Comparison of ENCODE assay signal across 18 cellular contexts in the genomic region with DNA sequence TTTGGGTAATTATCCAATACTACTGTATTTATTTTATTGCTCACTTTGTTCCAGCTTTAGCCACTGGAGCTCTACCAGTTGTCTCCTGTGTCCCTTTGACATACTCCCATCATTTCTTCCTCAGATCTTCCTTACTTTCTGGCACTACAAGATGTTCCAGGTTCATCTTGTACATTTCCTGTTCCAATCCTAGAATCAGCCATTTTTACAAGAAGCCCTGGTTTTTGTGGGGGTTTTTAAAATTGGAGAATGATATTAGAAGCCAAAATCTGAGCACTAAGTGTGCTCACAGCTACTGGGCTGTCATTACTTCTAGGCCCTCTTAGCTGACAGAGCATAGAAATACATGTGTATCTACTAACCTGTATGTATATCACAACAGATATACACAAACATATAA.
DNase-seq lines count a peak whose midpoint lies in the region; ATAC-seq and TF ChIP-seq lines count a peak whose summit lies in the region.
"Had no signal": no experiment of that assay in that cellular context is flagged by ENCODE, and none has a peak within 500 bp of the region (broad histone marks: within the 10 kb centered on the region; RNA-seq: fewer than 3 reads in every experiment).

No MANE protein-coding gene starts in this region.

- H2AFZ ChIP-seq in DND-41 (ENCODE audit: low read depth, low read length) = no peak overlapping the region

- POLR2A ChIA-PET in CD4-positive, alpha-beta T cell (lab: Charles Lee) = interaction anchor here (0.9 kb wide), 1 partner anchor 72 kb away, joined by 3 read pairs; no protein-coding TSS in a partner anchor
- POLR2A ChIA-PET in naive thymus-derived CD4-positive, alpha-beta T cell (lab: Charles Lee) = interaction anchor here (0.7 to 0.9 kb wide), 2 partner anchors 9 to 691 kb away, joined by 3 to 4 read pairs; no protein-coding TSS in a partner anchor

- H3K4me3 ChIP-seq in DND-41 (ENCODE audit: low read depth in 1 of 2, low read length in 2 of 2) = no peak overlapping the region
- H3K4me3 ChIP-seq in naive thymus-derived CD4-positive, alpha-beta T cell (ENCODE audit: low read length) = no peak overlapping the region
- H3K4me3 ChIP-seq in mucosa of descending colon = no peak overlapping the region
- no peak overlapping the region for H3K4me3 ChIP-seq in HAP-1
- H3K4me3 ChIP-seq: BLaER1 had no signal

- H3K27ac Mint-ChIP-seq in CD4-positive, alpha-beta T cell = peak overlapping the region; percentile 79
- peak overlapping the region; percentile 95 for H3K27ac Mint-ChIP-seq in T-helper 17 cell
- H3K27ac Mint-ChIP-seq in naive thymus-derived CD4-positive, alpha-beta T cell = peak overlapping the region in 6 of 9 donors; percentile 54 to 90 (median 66)
- H3K27ac Mint-ChIP-seq: B cell had no signal

- H3K4me1 ChIP-seq in DND-41 (ENCODE audit: insufficient read depth, low read length) (peaks cover 61% of the 10 kb centered on the region), mucosa of descending colon (ENCODE audit: low read depth) (no peaks in the 10 kb centered on the region), HAP-1 (no peaks in the 10 kb centered on the region)
- H3K4me1 ChIP-seq in naive thymus-derived CD4-positive, alpha-beta T cell (ENCODE audit: control insufficient read depth in 2 of 2, insufficient read depth in 2 of 2, low read length in 2 of 2) = peaks cover 26 to 27% of the 10 kb centered on the region in 2 donors

- H3K4me3 Mint-ChIP-seq in CD4-positive, alpha-beta T cell = no peak overlapping the region
- no peak overlapping the region for H3K4me3 Mint-ChIP-seq in T-helper 17 cell
- no peak overlapping the region for H3K4me3 Mint-ChIP-seq in naive thymus-derived CD4-positive, alpha-beta T cell
- H3K4me3 Mint-ChIP-seq: B cell; CD4-positive, CD25-positive, alpha-beta regulatory T cell; CD8-positive, alpha-beta memory T cell had no signal

- in situ Hi-C loops in HAP-1 (cut with MboI; ENCODE audit: low sequenced_read_pairs) = no loop called here

- no peaks in the 10 kb centered on the region for H4K20me1 ChIP-seq in DND-41 (ENCODE audit: insufficient read depth, low read length)
- H4K20me1 ChIP-seq: BLaER1 had no signal

- H3K9ac ChIP-seq in DND-41 (ENCODE audit: low read depth, low read length) = no peak overlapping the region
- H3K9ac ChIP-seq: BLaER1 had no signal

- H3K9me3 ChIP-seq in CD4-positive, alpha-beta T cell (ENCODE audit: control insufficient read depth, low read length) = no peaks in the 10 kb centered on the region
- H3K9me3 ChIP-seq in DND-41 (ENCODE audit: insufficient read depth, low read length, severe bottlenecking) (peaks cover 4% of the 10 kb centered on the region), T-helper 17 cell (ENCODE audit: control insufficient read depth, low read length, poor library complexity, severe bottlenecking) (no peaks in the 10 kb centered on the region), mucosa of descending colon (no peaks in the 10 kb centered on the region), HAP-1 (peaks cover 3% of the 10 kb centered on the region; the same call in 1 of the 2 replicates)
- H3K9me3 ChIP-seq in naive thymus-derived CD4-positive, alpha-beta T cell (ENCODE audit: control insufficient read depth in 2 of 3, low read length in 3 of 3) = no peaks in the 10 kb centered on the region

- intact Hi-C loops in CD4-positive, alpha-beta T cell (cut with DNase I, micrococcal nuclease) = no loop called here
- intact Hi-C loops in naive thymus-derived CD4-positive, alpha-beta T cell (cut with micrococcal nuclease) = no loop called here
- intact Hi-C loops in mucosa of descending colon (cut with DNase I, micrococcal nuclease) = no loop called here

- CTCF ChIA-PET in CD4-positive, alpha-beta T cell (lab: Charles Lee) = no interaction called here
- CTCF ChIA-PET in naive thymus-derived CD4-positive, alpha-beta T cell (lab: Charles Lee) = no interaction called here

- no peak for ATAC-seq in CD4-positive, alpha-beta T cell (ENCODE audit: poor library complexity)
- ATAC-seq in DND-41 (ENCODE audit: insufficient read depth, low read depth) = no peak
- ATAC-seq in T-helper 17 cell = no peak
- ATAC-seq in naive thymus-derived CD4-positive, alpha-beta T cell = no peak
- ATAC-seq in GM21360 (IDR thresholded peaks at IDR 0.05; ENCODE audit: unreplicated experiment) = no peak
- ATAC-seq in mucosa of descending colon = no peak

- H3K79me2 ChIP-seq in DND-41 (ENCODE audit: insufficient read depth, low read length) = no peaks in the 10 kb centered on the region

- H3K36me3 Mint-ChIP-seq in CD4-positive, alpha-beta T cell (ENCODE audit: low read depth) = no peaks in the 10 kb centered on the region
- H3K36me3 Mint-ChIP-seq in T-helper 17 cell (ENCODE audit: low read depth) = no peaks in the 10 kb centered on the region
- H3K36me3 Mint-ChIP-seq in naive thymus-derived CD4-positive, alpha-beta T cell = peaks cover 0 to 13% (median 5%) of the 10 kb centered on the region in 5 donors
- H3K36me3 Mint-ChIP-seq: CD4-positive, CD25-positive, alpha-beta regulatory T cell; CD8-positive, alpha-beta memory T cell had no signal

- no peak for TF ChIP-seq CTCF in CD4-positive, alpha-beta T cell (IDR thresholded peaks at IDR 0.05)
- TF ChIP-seq CTCF in DND-41 (IDR thresholded peaks at IDR 0.05; ENCODE audit: borderline replicate concordance, extremely low read depth, low read length, poor library complexity, severe bottlenecking) (no peak), mucosa of descending colon (IDR thresholded peaks at IDR 0.05) (no peak)

- no peak overlapping the region for H3K4me2 ChIP-seq in DND-41 (ENCODE audit: insufficient read depth, low read length)
- H3K4me2 ChIP-seq: BLaER1 had no signal

- H3K9me3 Mint-ChIP-seq in CD4-positive, alpha-beta T cell = peaks cover 2% of the 10 kb centered on the region
- H3K9me3 Mint-ChIP-seq in naive thymus-derived CD4-positive, alpha-beta T cell = peaks cover 0 to 5% (median 0%) of the 10 kb centered on the region in 11 donors
- H3K9me3 Mint-ChIP-seq: CD8-positive, alpha-beta memory T cell had no signal

- no peaks in the 10 kb centered on the region for H3K27me3 ChIP-seq in CD4-positive, alpha-beta T cell (ENCODE audit: control insufficient read depth, insufficient read depth, low read length)
- H3K27me3 ChIP-seq in DND-41 (ENCODE audit: insufficient read depth, low read length, poor library complexity) = no peaks in the 10 kb centered on the region
- no peaks in the 10 kb centered on the region for H3K27me3 ChIP-seq in naive thymus-derived CD4-positive, alpha-beta T cell (ENCODE audit: control insufficient read depth in 2 of 2, insufficient read depth in 2 of 2, low read length in 2 of 2)
- no peaks in the 10 kb centered on the region for H3K27me3 ChIP-seq in HAP-1 (ENCODE audit: low read depth)
- H3K27me3 ChIP-seq: BLaER1 had no signal

- H3K4me1 Mint-ChIP-seq in CD4-positive, alpha-beta T cell (ENCODE audit: low read depth) = peaks cover 44% of the 10 kb centered on the region
- H3K4me1 Mint-ChIP-seq in T-helper 17 cell = peaks cover 26% of the 10 kb centered on the region
- H3K4me1 Mint-ChIP-seq in naive thymus-derived CD4-positive, alpha-beta T cell = peaks cover 25 to 55% (median 47%) of the 10 kb centered on the region in 7 donors

- no peak overlapping the region for H3K27ac ChIP-seq in CD4-positive, alpha-beta T cell (ENCODE audit: low read depth, low read length)
- H3K27ac ChIP-seq in DND-41 (ENCODE audit: low read length) = peak overlapping the region; percentile 96
- no peak overlapping the region for H3K27ac ChIP-seq in naive thymus-derived CD4-positive, alpha-beta T cell (ENCODE audit: low read depth, low read length)
- H3K27ac ChIP-seq: BLaER1, C4-2B had no signal

- H3K36me3 ChIP-seq in DND-41 (ENCODE audit: insufficient read depth, low read length) (no peaks in the 10 kb centered on the region), mucosa of descending colon (ENCODE audit: low read depth) (no peaks in the 10 kb centered on the region), HAP-1 (replicated peaks) (no peaks in the 10 kb centered on the region)
- no peaks in the 10 kb centered on the region for H3K36me3 ChIP-seq in naive thymus-derived CD4-positive, alpha-beta T cell (ENCODE audit: control insufficient read depth in 2 of 3, insufficient read depth in 3 of 3, low read length in 3 of 3)
- H3K36me3 ChIP-seq: BLaER1 had no signal

- DNase-seq in CD4-positive, alpha-beta T cell = no peak
- DNase-seq in DND-41 = no peak
- no peak for DNase-seq in T-helper 17 cell
- DNase-seq in naive thymus-derived CD4-positive, alpha-beta T cell = no peak
- DNase-seq in A172 (ENCODE audit: low spot score) = no peak
- DNase-seq in mucosa of descending colon = no peak
- no peak for DNase-seq in HAP-1 (ENCODE audit: low spot score in 2 of 2)
- DNase-seq: CD4-positive, CD25-positive, alpha-beta regulatory T cell; CD8-positive, alpha-beta memory T cell; DMS 273 treated with DMSO at 0.1 percent for 48 hours; DMS53; DMS79 treated with DMSO at 0.1 percent for 48 hours; GOT3; HCEC 1CT had no signal

- no peaks in the 10 kb centered on the region for H3K27me3 Mint-ChIP-seq in CD4-positive, alpha-beta T cell
- no peaks in the 10 kb centered on the region for H3K27me3 Mint-ChIP-seq in T-helper 17 cell
- H3K27me3 Mint-ChIP-seq in naive thymus-derived CD4-positive, alpha-beta T cell = no peaks in the 10 kb centered on the region
- H3K27me3 Mint-ChIP-seq: CD4-positive, CD25-positive, alpha-beta regulatory T cell; CD8-positive, alpha-beta memory T cell had no signal
